28 cellular contexts compared by ENCODE assay signal in the genomic region with DNA sequence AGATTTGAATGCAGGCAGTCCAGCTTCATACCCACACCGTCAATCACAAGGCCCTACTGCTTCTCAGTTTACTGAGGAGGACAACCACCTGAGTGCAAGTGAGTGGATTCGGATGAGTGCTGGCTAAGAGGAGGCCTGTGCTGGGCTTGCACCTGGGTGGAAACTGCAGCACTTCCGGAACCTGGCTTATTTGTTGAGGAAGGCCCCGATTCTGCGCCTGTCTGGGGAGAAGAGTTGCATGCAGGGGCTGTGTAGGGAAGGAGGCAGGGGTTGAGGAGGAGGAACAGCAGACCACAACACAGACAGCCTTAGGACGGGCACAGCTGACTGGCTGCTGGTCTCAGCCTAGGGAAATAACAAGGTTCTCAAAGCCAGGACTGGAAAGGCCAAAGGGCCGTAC.
"Had no signal": no experiment of that assay in that cellular context is flagged by ENCODE, and none has a peak within 500 bp of the region (broad histone marks: within the 10 kb centered on the region; RNA-seq: fewer than 3 reads in every experiment).

No MANE protein-coding gene starts in this region.

- H3K4me3 Mint-ChIP-seq: activated B cell treated with CpG ODN at 0.5 μM for 24 hours; activated CD4-positive, alpha-beta T cell treated with anti-CD3 and anti-CD28 coated beads for 36 hours; activated naive CD4-positive, alpha-beta T cell treated with anti-CD3 and anti-CD28 coated beads for 36 hours; activated naive CD8-positive, alpha-beta T cell treated with anti-CD3 and anti-CD28 coated beads, Interleukin-2, amount 10 ng/mL, durations not matched to agents 7 days and 5 days; activated T-cell treated with anti-CD3 and anti-CD28 coated beads, Interleukin-2, amount 50 U/mL, for 4 hours; mesothelial cell of epicardium; nephron; stimulated activated effector memory CD8-positive, alpha-beta T cell treated with anti-CD3 and anti-CD28 coated beads, Interleukin-12 subunit alpha, Interleukin-12 subunit beta, amount 100 ng/mL, for 72 hours had no signal

- DNase-seq: activated B cell treated with CpG ODN at 0.5 μM for 24 hours; activated CD4-positive, alpha-beta T cell treated with anti-CD3 and anti-CD28 coated beads for 36 hours; activated CD4-positive, alpha-beta T cell treated with anti-CD3 and anti-CD28 coated beads, Interleukin-2, amount 50 U/mL, for 4 hours; activated CD8-positive, alpha-beta memory T cell treated with anti-CD3 and anti-CD28 coated beads for 24 hours; activated CD8-positive, alpha-beta memory T cell treated with anti-CD3 and anti-CD28 coated beads, Interleukin-2, amount 50 U/mL, for 48 hours; activated naive CD4-positive, alpha-beta T cell treated with anti-CD3 and anti-CD28 coated beads for 36 hours; activated naive CD8-positive, alpha-beta T cell treated with anti-CD3 and anti-CD28 coated beads, Interleukin-2, amount 10 ng/mL, durations not matched to agents 7 days and 5 days; activated T-cell treated with anti-CD3 and anti-CD28 coated beads, Interleukin-2, amount 50 U/mL, for 4 hours; amniotic stem cell; colonic mucosa; dorsolateral prefrontal cortex; gastrocnemius medialis; head of caudate nucleus; hypothalamus; left ventricle myocardium inferior; mammary epithelial cell; right lobe of liver; stimulated activated CD4-positive, alpha-beta T cell treated with anti-CD3 and anti-CD28 coated beads, Interleukin-2, amount 100 ng/mL, for 24 hours; stomach; uterus had no signal

- H3K36me3 Mint-ChIP-seq: activated naive CD8-positive, alpha-beta T cell treated with anti-CD3 and anti-CD28 coated beads, Interleukin-2, amount 10 ng/mL, durations not matched to agents 7 days and 5 days; mesothelial cell of epicardium; stimulated activated effector memory CD8-positive, alpha-beta T cell treated with anti-CD3 and anti-CD28 coated beads, Interleukin-12 subunit alpha, Interleukin-12 subunit beta, amount 100 ng/mL, for 72 hours had no signal

- H3K9me3 ChIP-seq: colonic mucosa, esophagus muscularis mucosa, gastrocnemius medialis, left ventricle myocardium inferior, right lobe of liver, stomach, suprapubic skin, uterus had no signal

- H3K27me3 ChIP-seq: colonic mucosa, dorsolateral prefrontal cortex, esophagus muscularis mucosa, gastrocnemius medialis, right lobe of liver, stomach, suprapubic skin, uterus had no signal

- H3K4me1 ChIP-seq: colonic mucosa, parathyroid adenoma had no signal

- H3K36me3 ChIP-seq: colonic mucosa, esophagus muscularis mucosa, gastrocnemius medialis, left ventricle myocardium inferior, right lobe of liver, stomach, suprapubic skin, uterus had no signal

- H3K27me3 Mint-ChIP-seq: activated B cell treated with CpG ODN at 0.5 μM for 24 hours had no signal

- H3K27ac Mint-ChIP-seq: activated B cell treated with CpG ODN at 0.5 μM for 24 hours; activated CD4-positive, alpha-beta T cell treated with anti-CD3 and anti-CD28 coated beads for 36 hours; activated naive CD4-positive, alpha-beta T cell treated with anti-CD3 and anti-CD28 coated beads for 36 hours; activated naive CD8-positive, alpha-beta T cell treated with anti-CD3 and anti-CD28 coated beads, Interleukin-2, amount 10 ng/mL, durations not matched to agents 7 days and 5 days; activated T-helper 2 cell treated with anti-CD3 and anti-CD28 coated beads, Interferon-gamma antibody, Interleukin-2, Interleukin-4, amounts not matched to agents 10 μg/mL and 5 μg/mL and 100 μg/mL, durations not matched to agents 14 hours and 24 hours and 36 hours; mesothelial cell of epicardium; nephron; stimulated activated effector memory CD8-positive, alpha-beta T cell treated with anti-CD3 and anti-CD28 coated beads, Interleukin-12 subunit alpha, Interleukin-12 subunit beta, amount 100 ng/mL, for 72 hours had no signal

- ATAC-seq: activated CD4-positive, alpha-beta T cell treated with anti-CD3 and anti-CD28 coated beads for 36 hours; activated T-cell treated with anti-CD3 and anti-CD28 coated beads, Interleukin-2, amount 50 U/mL, for 4 hours; gastrocnemius medialis; right lobe of liver; stimulated activated effector memory CD8-positive, alpha-beta T cell treated with anti-CD3 and anti-CD28 coated beads, Interleukin-12 subunit alpha, Interleukin-12 subunit beta, amount 100 ng/mL, for 72 hours had no signal

- H3K9me3 Mint-ChIP-seq: activated B cell treated with CpG ODN at 0.5 μM for 24 hours; activated naive CD4-positive, alpha-beta T cell treated with anti-CD3 and anti-CD28 coated beads for 36 hours; activated naive CD8-positive, alpha-beta T cell treated with anti-CD3 and anti-CD28 coated beads, Interleukin-2, amount 10 ng/mL, durations not matched to agents 7 days and 5 days; activated T-cell treated with anti-CD3 and anti-CD28 coated beads, Interleukin-2, amount 50 U/mL, for 4 hours; activated T-helper 2 cell treated with anti-CD3 and anti-CD28 coated beads, Interferon-gamma antibody, Interleukin-2, Interleukin-4, amounts not matched to agents 10 μg/mL and 5 μg/mL and 100 μg/mL, durations not matched to agents 14 hours and 24 hours and 36 hours; mesothelial cell of epicardium; nephron; stimulated activated effector memory CD8-positive, alpha-beta T cell treated with anti-CD3 and anti-CD28 coated beads, Interleukin-12 subunit alpha, Interleukin-12 subunit beta, amount 100 ng/mL, for 72 hours had no signal

- H2AFZ ChIP-seq: parathyroid adenoma had no signal

- H3K27ac ChIP-seq: colonic mucosa, dorsolateral prefrontal cortex, esophagus muscularis mucosa, gastrocnemius medialis, left ventricle myocardium inferior, parathyroid adenoma, right lobe of liver, skin epidermis, stomach, suprapubic skin, uterus had no signal

- H3K4me3 ChIP-seq: colonic mucosa, dorsolateral prefrontal cortex, esophagus muscularis mucosa, gastrocnemius medialis, left ventricle myocardium inferior, right lobe of liver, skin epidermis, stomach, suprapubic skin, uterus had no signal

- H3K9ac ChIP-seq: parathyroid adenoma had no signal
